23 cellular contexts compared by ENCODE assay signal in genomic region chr3:20079621-20080020, GRCh38. TPM values are rescaled to one million over a fixed set of nuclear protein-coding genes. Genes with fewer than 3 reads are reported as not detected.
DNase-seq lines count a peak whose midpoint lies in the region; ATAC-seq lines count a peak whose summit lies in the region.
"Had no signal": no experiment of that assay in that cellular context is flagged by ENCODE, and none has a peak within 500 bp of the region (broad histone marks: within the 10 kb centered on the region; RNA-seq: fewer than 3 reads in every experiment).

No MANE protein-coding gene starts in this region.

- WGBS in mesenchymal stem cell: 91% methylated on average over 4 of the region's 5 CpGs

- H3K27ac ChIP-seq in Karpas-422 (ENCODE audit: low read length) (peak overlapping the region; percentile 28; the same call in 1 of the 2 replicates), mesenchymal stem cell (ENCODE audit: low read length, poor library complexity, severe bottlenecking) (no peak overlapping the region), temporal lobe (ENCODE audit: low read depth, low read length) (peak overlapping the region; percentile 70)
- H3K27ac ChIP-seq: GM23248, lower lobe of right lung, thoracic aorta had no signal

- H4K91ac ChIP-seq in mesenchymal stem cell (ENCODE audit: low read length): peak overlapping the region; percentile 61

- ATAC-seq in activated T-helper 17 cell treated with anti-CD3 and anti-CD28 coated beads, Interleukin-2, amount 50 U/mL, for 72 hours (replicated peaks): no peak
- ATAC-seq: activated CD8-positive, alpha-beta T cell treated with anti-CD3 and anti-CD28 coated beads for 36 hours; lower lobe of right lung; stimulated activated memory B cell treated with anti-CD40 and anti-IgM and Interleukin-4, amounts not matched to agents 10 μg/mL and 1 μg/mL and 100 μg/mL, for 72 hours had no signal

- H3K79me2 ChIP-seq in Karpas-422 (ENCODE audit: low read length): peaks cover 41% of the 10 kb centered on the region

- H3K4me3 Mint-ChIP-seq in activated T-helper 17 cell treated with anti-CD3 and anti-CD28 coated beads, Interleukin-2, amount 50 U/mL, for 72 hours: no peak overlapping the region
- H3K4me3 Mint-ChIP-seq: activated CD8-positive, alpha-beta T cell treated with anti-CD3 and anti-CD28 coated beads for 36 hours; activated T-cell treated with anti-CD3 and anti-CD28 coated beads, Interleukin-2, amount 50 U/mL, for 24 hours; stimulated activated memory B cell treated with anti-CD40 and anti-IgM and Interleukin-4, amounts not matched to agents 10 μg/mL and 1 μg/mL and 100 μg/mL, for 72 hours had no signal

- H3K4me2 ChIP-seq in Karpas-422 (ENCODE audit: low read depth, low read length, poor library complexity, severe bottlenecking) (no peak overlapping the region), mesenchymal stem cell (ENCODE audit: low read length, poor library complexity, severe bottlenecking) (no peak overlapping the region)

- no peaks in the 10 kb centered on the region for H3K9me3 ChIP-seq in Karpas-422 (ENCODE audit: low read length)
- H3K9me3 ChIP-seq in mesenchymal stem cell (ENCODE audit: control insufficient read depth, low read length): no peaks in the 10 kb centered on the region
- H3K9me3 ChIP-seq: lower lobe of right lung, spleen, thoracic aorta had no signal

- no peak overlapping the region for H3K4me3 ChIP-seq in Karpas-422 (ENCODE audit: low read length)
- no peak overlapping the region for H3K4me3 ChIP-seq in mesenchymal stem cell (ENCODE audit: insufficient read depth in 1 of 2, low read depth in 1 of 2, low read length in 2 of 2)
- H3K4me3 ChIP-seq: GM23248, lower lobe of right lung, spleen, thoracic aorta had no signal

- H3K14ac ChIP-seq in mesenchymal stem cell (ENCODE audit: low read length in 2 of 2): no peak overlapping the region

- peak overlapping the region; percentile 8 for H3K27ac Mint-ChIP-seq in activated T-helper 17 cell treated with anti-CD3 and anti-CD28 coated beads, Interleukin-2, amount 50 U/mL, for 72 hours
- H3K27ac Mint-ChIP-seq: activated CD8-positive, alpha-beta T cell treated with anti-CD3 and anti-CD28 coated beads for 36 hours; stimulated activated memory B cell treated with anti-CD40 and anti-IgM and Interleukin-4, amounts not matched to agents 10 μg/mL and 1 μg/mL and 100 μg/mL, for 72 hours had no signal

- H3K79me1 ChIP-seq in mesenchymal stem cell (replicated peaks; ENCODE audit: low read length, poor library complexity, severe bottlenecking): peaks cover 14% of the 10 kb centered on the region

- no peak overlapping the region for H2BK15ac ChIP-seq in mesenchymal stem cell (ENCODE audit: low read depth, poor library complexity, severe bottlenecking)

- H2BK5ac ChIP-seq in mesenchymal stem cell (ENCODE audit: low read depth, low read length, poor library complexity, severe bottlenecking): no peak overlapping the region

- no peaks in the 10 kb centered on the region for H3K27me3 ChIP-seq in Karpas-422 (ENCODE audit: low read length)
- no peaks in the 10 kb centered on the region for H3K27me3 ChIP-seq in mesenchymal stem cell (ENCODE audit: control insufficient read depth in 1 of 2, insufficient read depth in 1 of 2, low read length in 2 of 2)
- H3K27me3 ChIP-seq: spleen had no signal

- no peak overlapping the region for H2AK5ac ChIP-seq in mesenchymal stem cell (ENCODE audit: low read length, severe bottlenecking)

- peak overlapping the region; percentile 36 for H4K8ac ChIP-seq in mesenchymal stem cell (ENCODE audit: low read length)

- peaks cover 74% of the 10 kb centered on the region for H3K36me3 Mint-ChIP-seq in activated T-helper 17 cell treated with anti-CD3 and anti-CD28 coated beads, Interleukin-2, amount 50 U/mL, for 72 hours (ENCODE audit: low read depth)

- H4K20me1 ChIP-seq in Karpas-422 (ENCODE audit: insufficient read depth, low read depth, low read length): no peaks in the 10 kb centered on the region

- no peak overlapping the region for H3K23ac ChIP-seq in mesenchymal stem cell (ENCODE audit: low read length in 2 of 2)

- H2AFZ ChIP-seq in Karpas-422 (ENCODE audit: low read length) (no peak overlapping the region), mesenchymal stem cell (ENCODE audit: low read depth, low read length) (no peak overlapping the region)
- H2AFZ ChIP-seq: GM23248 had no signal

- H3K36me3 ChIP-seq in Karpas-422 (ENCODE audit: insufficient read depth, low read length) (no peaks in the 10 kb centered on the region), mesenchymal stem cell (ENCODE audit: control insufficient read depth in 1 of 2, insufficient read depth in 2 of 2, low read depth in 1 of 2, low read length in 2 of 2) (no peaks in the 10 kb centered on the region)
- H3K36me3 ChIP-seq: lower lobe of right lung, thoracic aorta had no signal

- H3K4ac ChIP-seq in mesenchymal stem cell (ENCODE audit: low read depth in 1 of 2, low read length in 2 of 2): no peak overlapping the region

- H3K9ac ChIP-seq in Karpas-422 (ENCODE audit: low read length) (no peak overlapping the region), mesenchymal stem cell (ENCODE audit: low read length) (no peak overlapping the region)
- H3K9ac ChIP-seq: GM23248 had no signal

- peaks cover 35% of the 10 kb centered on the region for H3K4me1 Mint-ChIP-seq in activated T-helper 17 cell treated with anti-CD3 and anti-CD28 coated beads, Interleukin-2, amount 50 U/mL, for 72 hours

- DNase-seq in Karpas-422 (no peak), mesenchymal stem cell (no peak), middle frontal gyrus (ENCODE audit: extremely low spot score, low spot score) (no peak), mucosa of gallbladder (ENCODE audit: low spot score) (no peak), DMS114 treated with DMSO at 0.1 percent for 48 hours (lab: John Stamatoyannopoulos, UW; ENCODE audit: unreplicated experiment) (no peak)
- DNase-seq: activated CD4-positive, CD25-positive, alpha-beta regulatory T cell; activated CD8-positive, alpha-beta T cell treated with anti-CD3 and anti-CD28 coated beads for 36 hours; activated naive CD4-positive, alpha-beta T cell treated with Interleukin-2 at 50 U/mL for 16 hours; activated T-cell treated with anti-CD3 and anti-CD28 coated beads, Interleukin-2, amount 50 U/mL, for 24 hours; dermis blood vessel endothelial cell; DMS153; GM23248; lower lobe of right lung; NCI-H2029 treated with DMSO at 0.1 percent for 48 hours; NCI-H2227 treated with DMSO at 0.1 percent for 48 hours; NCI-H774; retina; spleen; stimulated activated CD4-positive, alpha-beta T cell treated with anti-CD3 and anti-CD28 coated beads, Interleukin-2, amount 100 ng/mL, for 48 hours had no signal

- peak overlapping the region in 1 of 2 experiments; percentile 25 for H2BK12ac ChIP-seq in mesenchymal stem cell (ENCODE audit: low read length in 2 of 2)

- H3K27me3 Mint-ChIP-seq in activated T-helper 17 cell treated with anti-CD3 and anti-CD28 coated beads, Interleukin-2, amount 50 U/mL, for 72 hours: no peaks in the 10 kb centered on the region
- H3K27me3 Mint-ChIP-seq: activated CD8-positive, alpha-beta T cell treated with anti-CD3 and anti-CD28 coated beads for 36 hours; activated T-cell treated with anti-CD3 and anti-CD28 coated beads, Interleukin-2, amount 50 U/mL, for 24 hours; stimulated activated memory B cell treated with anti-CD40 and anti-IgM and Interleukin-4, amounts not matched to agents 10 μg/mL and 1 μg/mL and 100 μg/mL, for 72 hours had no signal

- H3K18ac ChIP-seq in mesenchymal stem cell (ENCODE audit: low read depth in 1 of 2, low read length in 2 of 2): no peak overlapping the region

- no peaks in the 10 kb centered on the region for H3K9me3 Mint-ChIP-seq in activated T-helper 17 cell treated with anti-CD3 and anti-CD28 coated beads, Interleukin-2, amount 50 U/mL, for 72 hours
- H3K9me3 Mint-ChIP-seq: activated CD8-positive, alpha-beta T cell treated with anti-CD3 and anti-CD28 coated beads for 36 hours; activated T-cell treated with anti-CD3 and anti-CD28 coated beads, Interleukin-2, amount 50 U/mL, for 24 hours; stimulated activated memory B cell treated with anti-CD40 and anti-IgM and Interleukin-4, amounts not matched to agents 10 μg/mL and 1 μg/mL and 100 μg/mL, for 72 hours had no signal

- H3K9me2 ChIP-seq in Karpas-422 (replicated peaks; ENCODE audit: insufficient read depth, low read length): no peaks in the 10 kb centered on the region

- no peak overlapping the region for H2BK120ac ChIP-seq in mesenchymal stem cell (ENCODE audit: low read depth, low read length)

- H3K4me1 ChIP-seq in Karpas-422 (ENCODE audit: low read length): peaks cover 41% of the 10 kb centered on the region
- H3K4me1 ChIP-seq in mesenchymal stem cell (ENCODE audit: control insufficient read depth, insufficient read depth, low read depth, low read length): peaks cover 4% of the 10 kb centered on the region

RNA-seq across cellular contexts. Expression of gene KAT2B, which starts 39.4 kb away (rescaled TPM):
- total RNA-seq in Karpas-422 (2014; rRNA removed; shearing (Covaris generic); ENCODE audit: low replicate concordance): 37.7 and 45.8 TPM in 2 replicates
- 100 to 1,000 TPM; 109 to 143 TPM for total RNA-seq in activated T-helper 17 cell treated with anti-CD3 and anti-CD28 coated beads, Interleukin-2, amount 50 U/mL, for 72 hours
- 6.0 TPM for polyA plus RNA-seq in mesenchymal stem cell (2013, experiment 1 of 2)
- polyA plus RNA-seq in mesenchymal stem cell (2013, experiment 2 of 2): 5.4 TPM
- total RNA-seq in temporal lobe (14.5 TPM), mucosa of gallbladder (16.8 TPM)
